ENCODE assay signal across 1 cellular context in genomic region chr5:73388371-73388684, GRCh38.
TF ChIP-seq lines count a peak whose summit lies in the region.

No MANE protein-coding gene starts in this region.

TF ChIP-seq in SK-N-SH, 30 proteins besides CTCF, POLR2A, EP300 and RAD21 (continued from another document):
- TF ChIP-seq, protein P1, sequence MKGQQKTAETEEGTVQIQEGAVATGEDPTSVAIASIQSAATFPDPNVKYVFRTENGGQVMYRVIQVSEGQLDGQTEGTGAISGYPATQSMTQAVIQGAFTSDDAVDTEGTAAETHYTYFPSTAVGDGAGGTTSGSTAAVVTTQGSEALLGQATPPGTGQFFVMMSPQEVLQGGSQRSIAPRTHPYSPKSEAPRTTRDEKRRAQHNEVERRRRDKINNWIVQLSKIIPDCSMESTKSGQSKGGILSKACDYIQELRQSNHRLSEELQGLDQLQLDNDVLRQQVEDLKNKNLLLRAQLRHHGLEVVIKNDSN (IDR thresholded peaks at IDR 0.05; ENCODE audit: borderline replicate concordance, low read depth), result no peak
- peak; percentile 73 for TF ChIP-seq TCF12 (IDR thresholded peaks at IDR 0.05)
- TF ChIP-seq, protein P2, sequence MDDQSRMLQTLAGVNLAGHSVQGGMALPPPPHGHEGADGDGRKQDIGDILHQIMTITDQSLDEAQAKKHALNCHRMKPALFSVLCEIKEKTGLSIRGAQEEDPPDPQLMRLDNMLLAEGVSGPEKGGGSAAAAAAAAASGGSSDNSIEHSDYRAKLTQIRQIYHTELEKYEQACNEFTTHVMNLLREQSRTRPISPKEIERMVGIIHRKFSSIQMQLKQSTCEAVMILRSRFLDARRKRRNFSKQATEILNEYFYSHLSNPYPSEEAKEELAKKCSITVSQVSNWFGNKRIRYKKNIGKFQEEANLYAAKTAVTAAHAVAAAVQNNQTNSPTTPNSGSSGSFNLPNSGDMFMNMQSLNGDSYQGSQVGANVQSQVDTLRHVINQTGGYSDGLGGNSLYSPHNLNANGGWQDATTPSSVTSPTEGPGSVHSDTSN (IDR thresholded peaks at IDR 0.05), result peak; percentile 88
- no peak for TF ChIP-seq YY1 (IDR thresholded peaks at IDR 0.05; ENCODE audit: low read depth)
- no peak for TF ChIP-seq ZBTB33 (IDR thresholded peaks at IDR 0.05; ENCODE audit: borderline replicate concordance, low read depth)
- TF ChIP-seq, protein P3, sequence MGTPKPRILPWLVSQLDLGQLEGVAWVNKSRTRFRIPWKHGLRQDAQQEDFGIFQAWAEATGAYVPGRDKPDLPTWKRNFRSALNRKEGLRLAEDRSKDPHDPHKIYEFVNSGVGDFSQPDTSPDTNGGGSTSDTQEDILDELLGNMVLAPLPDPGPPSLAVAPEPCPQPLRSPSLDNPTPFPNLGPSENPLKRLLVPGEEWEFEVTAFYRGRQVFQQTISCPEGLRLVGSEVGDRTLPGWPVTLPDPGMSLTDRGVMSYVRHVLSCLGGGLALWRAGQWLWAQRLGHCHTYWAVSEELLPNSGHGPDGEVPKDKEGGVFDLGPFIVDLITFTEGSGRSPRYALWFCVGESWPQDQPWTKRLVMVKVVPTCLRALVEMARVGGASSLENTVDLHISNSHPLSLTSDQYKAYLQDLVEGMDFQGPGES (IDR thresholded peaks at IDR 0.05; ENCODE audit: low read depth, low read length), result no peak
- no peak for TF ChIP-seq NRF1 (IDR thresholded peaks at IDR 0.05; ENCODE audit: low read depth, low read length)
- TF ChIP-seq FOSL2 (IDR thresholded peaks at IDR 0.05; ENCODE audit: borderline replicate concordance, low read depth), result peak; percentile 55; the same call in 1 of the 2 replicates
- no peak for TF ChIP-seq CHD2 (IDR thresholded peaks at IDR 0.05; ENCODE audit: low read length, partially characterized antibody)
- no peak for TF ChIP-seq ELF1 (IDR thresholded peaks at IDR 0.05)
